ENCODE assay signal across 8 cellular contexts in genomic region chr7:44325811-44326241, GRCh38. TPM values are rescaled to one million over a fixed set of nuclear protein-coding genes. Genes with fewer than 3 reads are reported as not detected.
DNase-seq lines count a peak whose midpoint lies in the region; ATAC-seq and TF ChIP-seq lines count a peak whose summit lies in the region.

No MANE protein-coding gene starts in this region.

- no peaks in the 10 kb centered on the region for H3K36me3 ChIP-seq in BE2C
- H3K36me3 ChIP-seq in HUES6 (ENCODE audit: control insufficient read depth, insufficient read depth, low read length) = no peaks in the 10 kb centered on the region

- H3K4me3 Mint-ChIP-seq in activated CD8-positive, alpha-beta T cell treated with anti-CD3 and anti-CD28 coated beads, Interleukin-2, amount 10 ng/mL, durations not matched to agents 7 days and 5 days = peak overlapping the region; percentile 61

- no peaks in the 10 kb centered on the region for H3K9me3 Mint-ChIP-seq in activated CD8-positive, alpha-beta T cell treated with anti-CD3 and anti-CD28 coated beads, Interleukin-2, amount 10 ng/mL, durations not matched to agents 7 days and 5 days (ENCODE audit: insufficient read depth)

- POLR2A ChIA-PET in activated CD8-positive, alpha-beta T cell treated with anti-CD3 and anti-CD28 coated beads, Interleukin-2, amount 10 ng/mL, durations not matched to agents 7 days and 5 days (lab: Charles Lee) = no interaction called here

- peak; percentile 6 for ATAC-seq in activated CD8-positive, alpha-beta T cell treated with anti-CD3 and anti-CD28 coated beads, Interleukin-2, amount 10 ng/mL, durations not matched to agents 7 days and 5 days
- ATAC-seq in GM19023 (IDR thresholded peaks at IDR 0.05; ENCODE audit: unreplicated experiment) = no peak

- peaks cover 37% of the 10 kb centered on the region for H3K27me3 ChIP-seq in BE2C
- peaks cover 92% of the 10 kb centered on the region for H3K27me3 ChIP-seq in HUES6 (ENCODE audit: control insufficient read depth, insufficient read depth, low read length)

- H3K9ac ChIP-seq in HUES6 (ENCODE audit: low read length) = no peak overlapping the region

- H3K4me1 ChIP-seq in BE2C (peaks cover 3% of the 10 kb centered on the region; the same call in 1 of the 2 replicates), HUES6 (ENCODE audit: control insufficient read depth, insufficient read depth, low read length) (no peaks in the 10 kb centered on the region)

- H3K36me3 Mint-ChIP-seq in activated CD8-positive, alpha-beta T cell treated with anti-CD3 and anti-CD28 coated beads, Interleukin-2, amount 10 ng/mL, durations not matched to agents 7 days and 5 days (ENCODE audit: low read depth) = no peaks in the 10 kb centered on the region

- TF ChIP-seq CTCF in BE2C (IDR thresholded peaks at IDR 0.05; ENCODE audit: low read depth, low read length) = 0 out of 2 replicates have a peak, but pooled peaks have one; percentile 7

- DNase-seq in BE2C (no peak), left kidney (ENCODE audit: low read depth, low spot score) (peak; percentile 87), cortex of kidney (lab: John Stamatoyannopoulos, UW) (no peak), HT-29 (ENCODE audit: low spot score) (no peak)
- no peak for DNase-seq in activated CD8-positive, alpha-beta T cell treated with anti-CD3 and anti-CD28 coated beads, Interleukin-2, amount 10 ng/mL, durations not matched to agents 7 days and 5 days
- DNase-seq in activated CD4-positive, CD25-positive, alpha-beta regulatory T cell (lab: John Stamatoyannopoulos, UW) = no peak

- peaks cover 6% of the 10 kb centered on the region for H3K4me1 Mint-ChIP-seq in activated CD8-positive, alpha-beta T cell treated with anti-CD3 and anti-CD28 coated beads, Interleukin-2, amount 10 ng/mL, durations not matched to agents 7 days and 5 days (ENCODE audit: low read depth)

- no peaks in the 10 kb centered on the region for H3K9me3 ChIP-seq in BE2C
- H3K9me3 ChIP-seq in HUES6 (ENCODE audit: control insufficient read depth, insufficient read depth, low read depth, low read length) = no peaks in the 10 kb centered on the region

- H3K27me3 Mint-ChIP-seq in activated CD8-positive, alpha-beta T cell treated with anti-CD3 and anti-CD28 coated beads, Interleukin-2, amount 10 ng/mL, durations not matched to agents 7 days and 5 days (ENCODE audit: low read depth) = peaks cover 39% of the 10 kb centered on the region

- H3K4me3 ChIP-seq in BE2C (ENCODE audit: low read depth, low read length) (no peak overlapping the region), HUES6 (ENCODE audit: low read depth, low read length) (peak overlapping the region; percentile 45)

- CTCF ChIA-PET in activated CD8-positive, alpha-beta T cell treated with anti-CD3 and anti-CD28 coated beads, Interleukin-2, amount 10 ng/mL, durations not matched to agents 7 days and 5 days (lab: Charles Lee) = no interaction called here

- H3K27ac ChIP-seq in HUES6 (ENCODE audit: low read depth, low read length) = no peak overlapping the region

- no peak overlapping the region for H3K27ac Mint-ChIP-seq in activated CD8-positive, alpha-beta T cell treated with anti-CD3 and anti-CD28 coated beads, Interleukin-2, amount 10 ng/mL, durations not matched to agents 7 days and 5 days

RNA-seq across cellular contexts. Expression of gene CAMK2B, which starts 0.4 kb away (rescaled TPM):
- 0.71 TPM for polyA plus RNA-seq in BE2C (2012; ENCODE audit: insufficient read depth, insufficient read length, low read depth)
- not detected for total RNA-seq in activated CD8-positive, alpha-beta T cell treated with anti-CD3 and anti-CD28 coated beads, Interleukin-2, amount 10 ng/mL, durations not matched to agents 7 days and 5 days
- 1.8 and 1.9 TPM in 2 replicates for total RNA-seq in HT-29 (2014; rRNA removed; shearing (Covaris generic))
